9 cellular contexts compared by ENCODE assay signal in genomic region chr14:103140316-103141109, GRCh38. TPM values are rescaled to one million over a fixed set of nuclear protein-coding genes. Genes with fewer than 3 reads are reported as not detected.
DNase-seq lines count a peak whose midpoint lies in the region; ATAC-seq and TF ChIP-seq lines count a peak whose summit lies in the region.
"Had no signal": no experiment of that assay in that cellular context is flagged by ENCODE, and none has a peak within 500 bp of the region (broad histone marks: within the 10 kb centered on the region; RNA-seq: fewer than 3 reads in every experiment).

No MANE protein-coding gene starts in this region.

- H3K9me3 Mint-ChIP-seq in activated CD4-positive, alpha-beta T cell treated with anti-CD3 and anti-CD28 coated beads, Interleukin-2, amount 10 ng/mL, durations not matched to agents 24 days and 14 days: no peaks in the 10 kb centered on the region

- H3K4me1 Mint-ChIP-seq in activated CD4-positive, alpha-beta T cell treated with anti-CD3 and anti-CD28 coated beads, Interleukin-2, amount 10 ng/mL, durations not matched to agents 24 days and 14 days: peaks cover 3% of the 10 kb centered on the region

- H3K27me3 ChIP-seq in GM06990 (replicated peaks; ENCODE audit: control insufficient read depth, insufficient read depth, low read length): no peaks in the 10 kb centered on the region
- H3K27me3 ChIP-seq in body of pancreas: peaks cover 0 to 3% of the 10 kb centered on the region in 2 donors
- H3K27me3 ChIP-seq in heart left ventricle: peaks cover 0 to 29% (median 7%) of the 10 kb centered on the region in 9 donors

- no peak for TF ChIP-seq CTCF in GM06990 (IDR thresholded peaks at IDR 0.05; ENCODE audit: insufficient read depth, low read length, poor library complexity, severe bottlenecking)
- TF ChIP-seq CTCF in body of pancreas (IDR thresholded peaks at IDR 0.05): no peak
- TF ChIP-seq CTCF in heart left ventricle (IDR thresholded peaks at IDR 0.05): no peak

- H3K4me3 ChIP-seq in GM06990 (replicated peaks; ENCODE audit: low read depth, low read length): no peak overlapping the region; the same call in 1 of the 2 replicates
- no peak overlapping the region for H3K4me3 ChIP-seq in body of pancreas
- H3K4me3 ChIP-seq in heart left ventricle: no peak overlapping the region

- ATAC-seq in GM21723 (IDR thresholded peaks at IDR 0.05; ENCODE audit: unreplicated experiment) (peak; percentile 62), body of pancreas (peak; percentile 47), heart left ventricle (no peak), GM19023 (IDR thresholded peaks at IDR 0.05; ENCODE audit: unreplicated experiment) (no peak)

- DNase-seq in GM06990 (ENCODE audit: extremely low read depth, insufficient read length): peak; percentile 68
- DNase-seq in NCI-H1105 (lab: John Stamatoyannopoulos, UW): peak; percentile 81
- DNase-seq in body of pancreas: peak in 1 of 4 donors; percentile 32
- DNase-seq in heart left ventricle: no peak
- no peak for DNase-seq in stimulated activated CD4-positive, alpha-beta T cell treated with anti-CD3 and anti-CD28 coated beads, Interleukin-2, amount 100 ng/mL, for 24 hours
- no peak for DNase-seq in activated CD4-positive, alpha-beta T cell treated with anti-CD3 and anti-CD28 coated beads, Interleukin-2, amount 10 ng/mL, durations not matched to agents 24 days and 14 days

- peak overlapping the region in 1 of 4 donors; percentile 41 for H3K27ac ChIP-seq in body of pancreas
- no peak overlapping the region for H3K27ac ChIP-seq in heart left ventricle

- H3K4me1 ChIP-seq in body of pancreas (no peaks in the 10 kb centered on the region), heart left ventricle (peaks cover 0 to 35% (median 16%) of the 10 kb centered on the region in 12 donors)

- intact Hi-C loops in body of pancreas (cut with DNase I): no loop called here
- intact Hi-C loops in heart left ventricle (cut with DNase I): loop anchor here in 5 of 10 donors (2.0 to 5.0 kb wide), 2 partner anchors 33 to 36 kb away; no protein-coding TSS in a partner anchor
- intact Hi-C loops in activated CD4-positive, alpha-beta T cell treated with anti-CD3 and anti-CD28 coated beads, Interleukin-2, amount 10 ng/mL, durations not matched to agents 24 days and 14 days (cut with micrococcal nuclease): loop anchor here (1.0 kb wide), 1 partner anchor 35 kb away; no protein-coding TSS in a partner anchor

- no peak overlapping the region for H3K27ac Mint-ChIP-seq in activated CD4-positive, alpha-beta T cell treated with anti-CD3 and anti-CD28 coated beads, Interleukin-2, amount 10 ng/mL, durations not matched to agents 24 days and 14 days

- TF ChIP-seq POLR2A in body of pancreas (IDR thresholded peaks at IDR 0.05): no peak
- no peak for TF ChIP-seq POLR2A in heart left ventricle (IDR thresholded peaks at IDR 0.05)

- peaks cover 31% of the 10 kb centered on the region for H3K27me3 Mint-ChIP-seq in activated CD4-positive, alpha-beta T cell treated with anti-CD3 and anti-CD28 coated beads, Interleukin-2, amount 10 ng/mL, durations not matched to agents 24 days and 14 days

- 33 to 35% methylated on average over 12 of the region's 12 CpGs for WGBS in body of pancreas, 2 donors
- WGBS in heart left ventricle, 4 donors: 54 to 61% (median 55%) methylated on average over 12 of the region's 12 CpGs

- H3K36me3 ChIP-seq in GM06990 (ENCODE audit: control insufficient read depth, insufficient read depth, low read length) (no peaks in the 10 kb centered on the region; the same call in 1 of the 2 replicates), body of pancreas (replicated peaks in 1 of 2; ENCODE audit: insufficient read depth in 1 of 2, low read depth in 2 of 2) (no peaks in the 10 kb centered on the region), heart left ventricle (peaks cover 0 to 17% (median 4%) of the 10 kb centered on the region in 9 donors)

- H3K4me3 Mint-ChIP-seq in activated CD4-positive, alpha-beta T cell treated with anti-CD3 and anti-CD28 coated beads, Interleukin-2, amount 10 ng/mL, durations not matched to agents 24 days and 14 days: no peak overlapping the region

- H3K9me3 ChIP-seq in body of pancreas (no peaks in the 10 kb centered on the region), heart left ventricle (no peaks in the 10 kb centered on the region)

- no peaks in the 10 kb centered on the region for H3K36me3 Mint-ChIP-seq in activated CD4-positive, alpha-beta T cell treated with anti-CD3 and anti-CD28 coated beads, Interleukin-2, amount 10 ng/mL, durations not matched to agents 24 days and 14 days (ENCODE audit: low read depth)
- H3K36me3 Mint-ChIP-seq: brain had no signal

RNA-seq across cellular contexts. Expression of gene TNFAIP2, which starts 17.3 kb away (rescaled TPM):
- total RNA-seq in body of pancreas (10 to 100 TPM; 22.1 to 75.5 TPM), heart left ventricle (100 to 1,000 TPM in 2 of 9 donors, 10 to 100 TPM in 7; 22.0 to 253 (median 33.5) TPM)
- 10 to 100 TPM; 23.8 to 53.6 TPM for polyA plus RNA-seq in heart left ventricle
- 0.37 and 0.50 TPM in 2 replicates for total RNA-seq in activated CD4-positive, alpha-beta T cell treated with anti-CD3 and anti-CD28 coated beads, Interleukin-2, amount 10 ng/mL, durations not matched to agents 24 days and 14 days

RNA-seq across cellular contexts. Expression of gene EXOC3L4, which starts 46.0 kb away (rescaled TPM):
- total RNA-seq in body of pancreas (1 to 10 TPM in 1 of 2 donors, under 1 TPM in 1; 0.66 to 1.8 TPM), heart left ventricle (1 to 10 TPM in 1 of 9 donors, under 1 TPM in 3, not detected in 5; 0.21 to 3.2 (median 0.48) TPM)
- polyA plus RNA-seq in heart left ventricle: under 1 TPM; 0.37 to 0.53 TPM
- not detected in 2 replicates for total RNA-seq in activated CD4-positive, alpha-beta T cell treated with anti-CD3 and anti-CD28 coated beads, Interleukin-2, amount 10 ng/mL, durations not matched to agents 24 days and 14 days

RNA-seq across cellular contexts. Expression of gene LBHD2, which starts 56.5 kb away (rescaled TPM):
- total RNA-seq in body of pancreas (not detected), heart left ventricle (not detected)
- under 1 TPM in 1 of 2 donors, not detected in 1; 0.19 TPM for polyA plus RNA-seq in heart left ventricle
- not detected in 2 replicates for total RNA-seq in activated CD4-positive, alpha-beta T cell treated with anti-CD3 and anti-CD28 coated beads, Interleukin-2, amount 10 ng/mL, durations not matched to agents 24 days and 14 days

Comparison
In these comparisons a context has a peak if more than half of its experiments do, and no peak if none do; other contexts are left out.
1. DNase-seq: peak in GM06990 (single experiment) and NCI-H1105 (single experiment); none in heart left ventricle (0 of 5), stimulated activated CD4-positive, alpha-beta T cell treated with anti-CD3 and anti-CD28 coated beads, Interleukin-2, amount 100 ng/mL, for 24 hours (0 of 2) and activated CD4-positive, alpha-beta T cell treated with anti-CD3 and anti-CD28 coated beads, Interleukin-2, amount 10 ng/mL, durations not matched to agents 24 days and 14 days (single experiment).
2. ATAC-seq: peak in GM21723 (single experiment) and body of pancreas (single experiment); none in heart left ventricle (0 of 4) and GM19023 (single experiment).
3. RNA of gene TNFAIP2, which starts 17.3 kb away (total RNA-seq): 22.1 to 75.5 TPM in body of pancreas and 22.0 to 253 TPM in heart left ventricle; 0.37 to 0.50 TPM in activated CD4-positive, alpha-beta T cell treated with anti-CD3 and anti-CD28 coated beads, Interleukin-2, amount 10 ng/mL, durations not matched to agents 24 days and 14 days; every median in the first group is over 10 times any median in the second.